8 cellular contexts compared by ENCODE assay signal in genomic region chr20:35447082-35447789, GRCh38. TPM values are rescaled to one million over a fixed set of nuclear protein-coding genes. Genes with fewer than 3 reads are reported as not detected.
DNase-seq lines count a peak whose midpoint lies in the region; ATAC-seq and TF ChIP-seq lines count a peak whose summit lies in the region.

No MANE protein-coding gene starts in this region.

- H3K27me3 ChIP-seq in Karpas-422 (ENCODE audit: low read length) (no peaks in the 10 kb centered on the region), neural cell (ENCODE audit: insufficient read depth, low read depth, low read length) (no peaks in the 10 kb centered on the region)

- TF ChIP-seq CTCF in GM12864 (IDR thresholded peaks at IDR 0.05; ENCODE audit: low read depth, low read length, missing control alignments): peak; percentile 95
- TF ChIP-seq CTCF in fibroblast of pulmonary artery (IDR thresholded peaks at IDR 0.05; ENCODE audit: low read length, missing control alignments): peak; percentile 98
- TF ChIP-seq CTCF in neural cell (IDR thresholded peaks at IDR 0.05; ENCODE audit: poor library complexity, severe bottlenecking): peak; percentile 79

- H3K36me3 ChIP-seq in Karpas-422 (ENCODE audit: insufficient read depth, low read length): no peaks in the 10 kb centered on the region
- no peaks in the 10 kb centered on the region for H3K36me3 ChIP-seq in neural cell (ENCODE audit: insufficient read depth, low read length)

- H3K4me1 Mint-ChIP-seq in stimulated activated naive CD8-positive, alpha-beta T cell treated with anti-CD3 and anti-CD28 coated beads, Interleukin-15, Interleukin-2, amounts not matched to agents 100 ng/mL and 50 ng/mL, for 24 hours (ENCODE audit: low read depth): peaks cover 4% of the 10 kb centered on the region

- H3K9ac ChIP-seq in Karpas-422 (ENCODE audit: low read length) (no peak overlapping the region), neural cell (ENCODE audit: low read length) (no peak overlapping the region)

- H3K9me3 ChIP-seq in Karpas-422 (ENCODE audit: low read length) (no peaks in the 10 kb centered on the region), neural cell (ENCODE audit: low read length) (no peaks in the 10 kb centered on the region)

- H3K9me2 ChIP-seq in Karpas-422 (replicated peaks; ENCODE audit: insufficient read depth, low read length): no peaks in the 10 kb centered on the region
- H3K9me2 ChIP-seq in neural cell (ENCODE audit: insufficient read depth, low read length): no peaks in the 10 kb centered on the region

- H3K27ac ChIP-seq in Karpas-422 (ENCODE audit: low read length) (no peak overlapping the region), neural cell (ENCODE audit: low read length) (no peak overlapping the region)

- peak; percentile 67 for TF ChIP-seq RAD21 in neural cell (conservative IDR thresholded peaks at IDR 0.05)

- H3K79me2 ChIP-seq in Karpas-422 (ENCODE audit: low read length) (no peaks in the 10 kb centered on the region), neural cell (replicated peaks; ENCODE audit: insufficient read depth, low read length) (no peaks in the 10 kb centered on the region)

- H3K27ac Mint-ChIP-seq in stimulated activated naive CD8-positive, alpha-beta T cell treated with anti-CD3 and anti-CD28 coated beads, Interleukin-15, Interleukin-2, amounts not matched to agents 100 ng/mL and 50 ng/mL, for 24 hours: peak overlapping the region; percentile 63

- no peaks in the 10 kb centered on the region for H4K20me1 ChIP-seq in Karpas-422 (ENCODE audit: insufficient read depth, low read depth, low read length)
- no peaks in the 10 kb centered on the region for H4K20me1 ChIP-seq in neural cell (ENCODE audit: insufficient read depth)

- H3K4me3 ChIP-seq in GM12864 (ENCODE audit: low read depth, low read length) (peak overlapping the region; percentile 35), Karpas-422 (ENCODE audit: low read length) (peak overlapping the region; percentile 52; the same call in 1 of the 2 replicates), fibroblast of pulmonary artery (replicated peaks; ENCODE audit: low read depth, low read length) (peak overlapping the region; percentile 36), neural cell (ENCODE audit: low read length) (no peak overlapping the region)

- H3F3A ChIP-seq in neural cell (ENCODE audit: insufficient read depth, low read length, poor library complexity, severe bottlenecking): no peaks in the 10 kb centered on the region

- peaks cover 5% of the 10 kb centered on the region for H3K27me3 Mint-ChIP-seq in stimulated activated naive CD8-positive, alpha-beta T cell treated with anti-CD3 and anti-CD28 coated beads, Interleukin-15, Interleukin-2, amounts not matched to agents 100 ng/mL and 50 ng/mL, for 24 hours

- no peak for ATAC-seq in GM19395 (IDR thresholded peaks at IDR 0.05; ENCODE audit: unreplicated experiment)

- H3K36me3 Mint-ChIP-seq in stimulated activated naive CD8-positive, alpha-beta T cell treated with anti-CD3 and anti-CD28 coated beads, Interleukin-15, Interleukin-2, amounts not matched to agents 100 ng/mL and 50 ng/mL, for 24 hours (ENCODE audit: low read depth): no peaks in the 10 kb centered on the region

- H2AFZ ChIP-seq in Karpas-422 (ENCODE audit: low read length) (no peak overlapping the region), neural cell (ENCODE audit: low read depth, low read length) (no peak overlapping the region)

- peaks cover 3% of the 10 kb centered on the region; the same call in 1 of the 2 replicates for H3K4me1 ChIP-seq in Karpas-422 (ENCODE audit: low read length)

- peak overlapping the region; percentile 64 for H3K4me2 ChIP-seq in Karpas-422 (ENCODE audit: low read depth, low read length, poor library complexity, severe bottlenecking)
- H3K4me2 ChIP-seq in neural cell (ENCODE audit: low read length): no peak overlapping the region

- DNase-seq in GM12864 (ENCODE audit: low read depth) (peak; percentile 48), Karpas-422 (peak; percentile 95), RKO (ENCODE audit: low spot score) (peak; percentile 88), activated T-helper 1 cell treated with Interleukin-2 at 50 U/mL for 16 hours (ENCODE audit: low read depth) (peak; percentile 77), fibroblast of pulmonary artery (ENCODE audit: low read depth) (peak; percentile 85)

- H3K9me3 Mint-ChIP-seq in stimulated activated naive CD8-positive, alpha-beta T cell treated with anti-CD3 and anti-CD28 coated beads, Interleukin-15, Interleukin-2, amounts not matched to agents 100 ng/mL and 50 ng/mL, for 24 hours: no peaks in the 10 kb centered on the region

- TF ChIP-seq EP300 in neural cell (conservative IDR thresholded peaks at IDR 0.05; ENCODE audit: poor library complexity, severe bottlenecking): no peak

- peak overlapping the region; percentile 84 for H3K4me3 Mint-ChIP-seq in stimulated activated naive CD8-positive, alpha-beta T cell treated with anti-CD3 and anti-CD28 coated beads, Interleukin-15, Interleukin-2, amounts not matched to agents 100 ng/mL and 50 ng/mL, for 24 hours

TF ChIP-seq in neural cell, 6 proteins besides CTCF, POLR2A, EP300 and RAD21:
- peak; percentile 74 for TF ChIP-seq SMC3 (conservative IDR thresholded peaks at IDR 0.05; ENCODE audit: poor library complexity)
- no peak for TF ChIP-seq POLR2AphosphoS5 (IDR thresholded peaks at IDR 0.05)

RNA-seq across cellular contexts. Expression of gene CEP250, which starts 8.2 kb away (rescaled TPM):
- total RNA-seq in Karpas-422 (2014; rRNA removed; shearing (Covaris generic); ENCODE audit: low replicate concordance): 10.2 and 42.8 TPM in 2 replicates
- polyA plus RNA-seq in neural cell: 22.0 and 25.8 TPM in 2 replicates
- polyA minus RNA-seq in neural cell: 61.6 and 71.0 TPM in 2 replicates

RNA-seq across cellular contexts. Expression of gene GDF5, which starts 9.2 kb away (rescaled TPM):
- not detected in 2 replicates for total RNA-seq in Karpas-422 (2014; rRNA removed; shearing (Covaris generic); ENCODE audit: low replicate concordance)
- not detected in 2 replicates for polyA plus RNA-seq in neural cell
- polyA minus RNA-seq in neural cell: 0.58 TPM in 1 of 2 replicates, not detected in the other

RNA-seq across cellular contexts. Expression of gene UQCC1, which starts 35.5 kb away (rescaled TPM):
- 49.5 and 55.1 TPM in 2 replicates for total RNA-seq in Karpas-422 (2014; rRNA removed; shearing (Covaris generic); ENCODE audit: low replicate concordance)
- 33.2 and 33.7 TPM in 2 replicates for polyA plus RNA-seq in neural cell
- 39.7 and 46.8 TPM in 2 replicates for polyA minus RNA-seq in neural cell
